Comparison of ENCODE assay signal across 8 cellular contexts in the genomic region with DNA sequence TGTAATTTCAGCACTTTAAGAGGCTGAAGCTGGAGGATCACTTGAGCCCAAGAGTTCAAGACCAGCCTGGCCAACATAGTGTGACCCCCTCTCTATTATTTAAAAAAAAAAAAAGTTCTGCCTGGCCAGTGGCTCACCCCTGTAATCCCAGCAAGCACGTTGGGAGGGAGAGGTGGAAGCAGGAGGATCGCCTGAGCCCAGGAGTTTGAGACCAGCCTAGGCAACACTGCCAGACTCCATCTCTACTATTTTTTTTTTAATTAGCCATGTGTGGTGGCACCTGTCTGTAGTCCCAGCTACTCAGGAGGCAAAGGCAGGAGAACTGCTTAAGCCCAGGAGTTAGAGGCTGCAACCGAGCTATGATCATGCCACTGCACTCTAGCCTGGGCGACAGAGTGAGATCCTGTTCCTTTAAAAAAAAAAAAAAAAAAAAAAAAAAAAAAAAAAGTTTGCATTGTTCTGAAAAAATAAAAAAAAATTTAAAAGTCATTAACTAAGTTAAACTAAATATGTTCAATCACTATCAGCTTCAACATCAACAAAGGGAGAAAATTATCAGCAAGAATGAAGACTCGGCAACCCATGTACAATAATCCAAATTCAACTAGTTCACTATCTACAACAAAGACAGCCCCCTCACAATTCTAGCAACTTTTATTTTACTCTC. TPM values are rescaled to one million over a fixed set of nuclear protein-coding genes. Genes with fewer than 3 reads are reported as not detected.
DNase-seq lines count a peak whose midpoint lies in the region; ATAC-seq and TF ChIP-seq lines count a peak whose summit lies in the region.

No MANE protein-coding gene starts in this region.

- H3K4me2 ChIP-seq in BLaER1 treated with 17β-estradiol and CSF1 and Interleukin-3, amounts not matched to agents 10 nM and 100 nM = peak overlapping the region; percentile 82 to 99 (median 94)
- H3K4me2 ChIP-seq in neural progenitor cell = peak overlapping the region; percentile 80

- H3F3A ChIP-seq in neural progenitor cell (ENCODE audit: low read depth) = peaks cover 10% of the 10 kb centered on the region

- H3K36me3 Mint-ChIP-seq in effector memory CD8-positive, alpha-beta T cell (ENCODE audit: insufficient read depth) = peaks cover 15% of the 10 kb centered on the region
- peaks cover 4% of the 10 kb centered on the region for H3K36me3 Mint-ChIP-seq in neural progenitor cell

- peaks cover 0 to 15% (median 5%) of the 10 kb centered on the region in 11 experiments; a peak in 10 of 22 replicates for H3K36me3 ChIP-seq in BLaER1 treated with 17β-estradiol and CSF1 and Interleukin-3, amounts not matched to agents 10 nM and 100 nM
- no peaks in the 10 kb centered on the region; the same call in 1 of the 2 replicates for H3K36me3 ChIP-seq in MG63
- no peaks in the 10 kb centered on the region for H3K36me3 ChIP-seq in neural progenitor cell

- H2AFZ ChIP-seq in neural progenitor cell (replicated peaks) = no peak overlapping the region

- H3K4me1 Mint-ChIP-seq in effector memory CD8-positive, alpha-beta T cell (ENCODE audit: low read depth in 2 of 2) = peaks cover 28 to 46% of the 10 kb centered on the region in 2 donors
- peaks cover 33% of the 10 kb centered on the region for H3K4me1 Mint-ChIP-seq in neural progenitor cell

- H3K4me1 ChIP-seq in BLaER1 treated with 17β-estradiol and CSF1 and Interleukin-3, amounts not matched to agents 10 nM and 100 nM = peaks cover 21 to 58% (median 42%) of the 10 kb centered on the region in 10 experiments
- peaks cover 7% of the 10 kb centered on the region for H3K4me1 ChIP-seq in neural progenitor cell

- no peaks in the 10 kb centered on the region for H3K27me3 ChIP-seq in BLaER1 treated with 17β-estradiol and CSF1 and Interleukin-3, amounts not matched to agents 10 nM and 100 nM
- no peaks in the 10 kb centered on the region for H3K27me3 ChIP-seq in MG63
- H3K27me3 ChIP-seq in neural progenitor cell = no peaks in the 10 kb centered on the region

- H3K79me2 ChIP-seq in neural progenitor cell (ENCODE audit: low read depth) = peaks cover 69% of the 10 kb centered on the region

- H3K4me3 ChIP-seq in BLaER1 treated with 17β-estradiol and CSF1 and Interleukin-3, amounts not matched to agents 10 nM and 100 nM = peak overlapping the region; percentile 85 to 100 (median 92)
- H3K4me3 ChIP-seq in MG63 (peak overlapping the region; percentile 85), neural progenitor cell (peak overlapping the region; percentile 90)

- TF ChIP-seq CTCF in neural progenitor cell (IDR thresholded peaks at IDR 0.05) = no peak

- no peaks in the 10 kb centered on the region for H3K9me3 Mint-ChIP-seq in effector memory CD8-positive, alpha-beta T cell
- no peaks in the 10 kb centered on the region for H3K9me3 Mint-ChIP-seq in neural progenitor cell

- peak overlapping the region; percentile 85 to 97 for H3K4me3 Mint-ChIP-seq in effector memory CD8-positive, alpha-beta T cell
- H3K4me3 Mint-ChIP-seq in neural progenitor cell = peak overlapping the region; percentile 90

- H3K27ac ChIP-seq in BLaER1 treated with 17β-estradiol and CSF1 and Interleukin-3, amounts not matched to agents 10 nM and 100 nM = peak overlapping the region; percentile 96 to 100 (median 99)
- no peak overlapping the region for H3K27ac ChIP-seq in neural progenitor cell

- ATAC-seq in effector memory CD8-positive, alpha-beta T cell (replicated peaks) = no peak
- ATAC-seq in HG03354 (IDR thresholded peaks at IDR 0.05; ENCODE audit: poor library complexity, severe bottlenecking, unreplicated experiment) = no peak

- no peak for DNase-seq in MG63
- DNase-seq in effector memory CD8-positive, alpha-beta T cell = no peak
- no peak for DNase-seq in neural progenitor cell (ENCODE audit: low spot score)
- DNase-seq in NCI-H2196 treated with DMSO at 0.1 percent for 48 hours (lab: John Stamatoyannopoulos, UW; ENCODE audit: unreplicated experiment) = no peak
- DNase-seq in medulla oblongata (ENCODE audit: extremely low spot score) = no peak
- no peak for DNase-seq in GM19240 (ENCODE audit: insufficient read length, low spot score)

- H3K9me3 ChIP-seq in BLaER1 treated with 17β-estradiol and CSF1 and Interleukin-3, amounts not matched to agents 10 nM and 100 nM (replicated peaks in 1 of 11) = peaks cover 0 to 1% (median 0%) of the 10 kb centered on the region in 11 experiments; a peak in 1 of 22 replicates
- H3K9me3 ChIP-seq in MG63 (no peaks in the 10 kb centered on the region), neural progenitor cell (ENCODE audit: low read depth) (no peaks in the 10 kb centered on the region)

- no peaks in the 10 kb centered on the region for H3K27me3 Mint-ChIP-seq in effector memory CD8-positive, alpha-beta T cell
- H3K27me3 Mint-ChIP-seq in neural progenitor cell (ENCODE audit: insufficient read depth, low read depth) = peaks cover 4% of the 10 kb centered on the region

- H3K9ac ChIP-seq in BLaER1 treated with 17β-estradiol and CSF1 and Interleukin-3, amounts not matched to agents 10 nM and 100 nM = peak overlapping the region; percentile 97 to 100 (median 98)
- peak overlapping the region; percentile 98 for H3K9ac ChIP-seq in neural progenitor cell

- peaks cover 40 to 65% (median 57%) of the 10 kb centered on the region in 11 experiments; a peak in 21 of 22 replicates for H4K20me1 ChIP-seq in BLaER1 treated with 17β-estradiol and CSF1 and Interleukin-3, amounts not matched to agents 10 nM and 100 nM
- H4K20me1 ChIP-seq in neural progenitor cell (ENCODE audit: low read depth) = peaks cover 43% of the 10 kb centered on the region

- peak overlapping the region; percentile 99 to 100 for H3K27ac Mint-ChIP-seq in effector memory CD8-positive, alpha-beta T cell
- H3K27ac Mint-ChIP-seq in neural progenitor cell = peak overlapping the region; percentile 99

RNA-seq across cellular contexts. Expression of gene RAF1, which starts 1.9 kb away (rescaled TPM):
- total RNA-seq in MG63 (2014; rRNA removed; shearing (Covaris generic); ENCODE audit: low replicate concordance) = 62.0 and 96.8 TPM in 2 replicates
- total RNA-seq in neural progenitor cell (ENCODE audit: low replicate concordance) = 115 and 130 TPM in 2 replicates
